Comparison of ENCODE assay signal across 2 cellular contexts in genomic region chr2:105339414-105339813, GRCh38.
TF ChIP-seq lines count a peak whose summit lies in the region.

No MANE protein-coding gene starts in this region.

TF ChIP-seq in SK-N-SH, 30 proteins besides CTCF, POLR2A, EP300 and RAD21 (continued from another document):
- TF ChIP-seq CHD2 (IDR thresholded peaks at IDR 0.05; ENCODE audit: low read length, partially characterized antibody) (no peak), FOXM1 (IDR thresholded peaks at IDR 0.05; ENCODE audit: low read depth) (no peak), TAF1 (IDR thresholded peaks at IDR 0.05; ENCODE audit: borderline replicate concordance, low read depth, low read length) (no peak), NFIC (IDR thresholded peaks at IDR 0.05; ENCODE audit: borderline replicate concordance) (no peak)
- TF ChIP-seq, protein P1, sequence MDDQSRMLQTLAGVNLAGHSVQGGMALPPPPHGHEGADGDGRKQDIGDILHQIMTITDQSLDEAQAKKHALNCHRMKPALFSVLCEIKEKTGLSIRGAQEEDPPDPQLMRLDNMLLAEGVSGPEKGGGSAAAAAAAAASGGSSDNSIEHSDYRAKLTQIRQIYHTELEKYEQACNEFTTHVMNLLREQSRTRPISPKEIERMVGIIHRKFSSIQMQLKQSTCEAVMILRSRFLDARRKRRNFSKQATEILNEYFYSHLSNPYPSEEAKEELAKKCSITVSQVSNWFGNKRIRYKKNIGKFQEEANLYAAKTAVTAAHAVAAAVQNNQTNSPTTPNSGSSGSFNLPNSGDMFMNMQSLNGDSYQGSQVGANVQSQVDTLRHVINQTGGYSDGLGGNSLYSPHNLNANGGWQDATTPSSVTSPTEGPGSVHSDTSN (IDR thresholded peaks at IDR 0.05) = no peak

TF ChIP-seq in SK-N-SH treated with all-trans-retinoic acid at 6 μM for 48 hours, 23 proteins besides CTCF, POLR2A, EP300 and RAD21 (continued from another document):
- TF ChIP-seq ISL1 (CRISPR knock-in tag; IDR thresholded peaks at IDR 0.05) (no peak), ZNF565 (CRISPR knock-in tag; conservative IDR thresholded peaks at IDR 0.05; ENCODE audit: low read depth) (no peak), CREB5 (CRISPR knock-in tag; IDR thresholded peaks at IDR 0.05; ENCODE audit: low read depth) (no peak), ZFP3 (CRISPR knock-in tag; IDR thresholded peaks at IDR 0.05) (no peak)
- TF ChIP-seq, protein P2, sequence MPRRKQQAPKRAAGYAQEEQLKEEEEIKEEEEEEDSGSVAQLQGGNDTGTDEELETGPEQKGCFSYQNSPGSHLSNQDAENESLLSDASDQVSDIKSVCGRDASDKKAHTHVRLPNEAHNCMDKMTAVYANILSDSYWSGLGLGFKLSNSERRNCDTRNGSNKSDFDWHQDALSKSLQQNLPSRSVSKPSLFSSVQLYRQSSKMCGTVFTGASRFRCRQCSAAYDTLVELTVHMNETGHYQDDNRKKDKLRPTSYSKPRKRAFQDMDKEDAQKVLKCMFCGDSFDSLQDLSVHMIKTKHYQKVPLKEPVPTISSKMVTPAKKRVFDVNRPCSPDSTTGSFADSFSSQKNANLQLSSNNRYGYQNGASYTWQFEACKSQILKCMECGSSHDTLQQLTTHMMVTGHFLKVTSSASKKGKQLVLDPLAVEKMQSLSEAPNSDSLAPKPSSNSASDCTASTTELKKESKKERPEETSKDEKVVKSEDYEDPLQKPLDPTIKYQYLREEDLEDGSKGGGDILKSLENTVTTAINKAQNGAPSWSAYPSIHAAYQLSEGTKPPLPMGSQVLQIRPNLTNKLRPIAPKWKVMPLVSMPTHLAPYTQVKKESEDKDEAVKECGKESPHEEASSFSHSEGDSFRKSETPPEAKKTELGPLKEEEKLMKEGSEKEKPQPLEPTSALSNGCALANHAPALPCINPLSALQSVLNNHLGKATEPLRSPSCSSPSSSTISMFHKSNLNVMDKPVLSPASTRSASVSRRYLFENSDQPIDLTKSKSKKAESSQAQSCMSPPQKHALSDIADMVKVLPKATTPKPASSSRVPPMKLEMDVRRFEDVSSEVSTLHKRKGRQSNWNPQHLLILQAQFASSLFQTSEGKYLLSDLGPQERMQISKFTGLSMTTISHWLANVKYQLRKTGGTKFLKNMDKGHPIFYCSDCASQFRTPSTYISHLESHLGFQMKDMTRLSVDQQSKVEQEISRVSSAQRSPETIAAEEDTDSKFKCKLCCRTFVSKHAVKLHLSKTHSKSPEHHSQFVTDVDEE (CRISPR knock-in tag; IDR thresholded peaks at IDR 0.05) = no peak
- TF ChIP-seq, protein P3, sequence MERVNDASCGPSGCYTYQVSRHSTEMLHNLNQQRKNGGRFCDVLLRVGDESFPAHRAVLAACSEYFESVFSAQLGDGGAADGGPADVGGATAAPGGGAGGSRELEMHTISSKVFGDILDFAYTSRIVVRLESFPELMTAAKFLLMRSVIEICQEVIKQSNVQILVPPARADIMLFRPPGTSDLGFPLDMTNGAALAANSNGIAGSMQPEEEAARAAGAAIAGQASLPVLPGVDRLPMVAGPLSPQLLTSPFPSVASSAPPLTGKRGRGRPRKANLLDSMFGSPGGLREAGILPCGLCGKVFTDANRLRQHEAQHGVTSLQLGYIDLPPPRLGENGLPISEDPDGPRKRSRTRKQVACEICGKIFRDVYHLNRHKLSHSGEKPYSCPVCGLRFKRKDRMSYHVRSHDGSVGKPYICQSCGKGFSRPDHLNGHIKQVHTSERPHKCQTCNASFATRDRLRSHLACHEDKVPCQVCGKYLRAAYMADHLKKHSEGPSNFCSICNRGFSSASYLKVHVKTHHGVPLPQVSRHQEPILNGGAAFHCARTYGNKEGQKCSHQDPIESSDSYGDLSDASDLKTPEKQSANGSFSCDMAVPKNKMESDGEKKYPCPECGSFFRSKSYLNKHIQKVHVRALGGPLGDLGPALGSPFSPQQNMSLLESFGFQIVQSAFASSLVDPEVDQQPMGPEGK (CRISPR knock-in tag; IDR thresholded peaks at IDR 0.05; ENCODE audit: borderline replicate concordance) = no peak
TF ChIP-seq in SK-N-SH treated with all-trans-retinoic acid at 6 μM for 48 hours: peak in this region for 0.
